ENCODE assay signal across 29 cellular contexts in the genomic region with DNA sequence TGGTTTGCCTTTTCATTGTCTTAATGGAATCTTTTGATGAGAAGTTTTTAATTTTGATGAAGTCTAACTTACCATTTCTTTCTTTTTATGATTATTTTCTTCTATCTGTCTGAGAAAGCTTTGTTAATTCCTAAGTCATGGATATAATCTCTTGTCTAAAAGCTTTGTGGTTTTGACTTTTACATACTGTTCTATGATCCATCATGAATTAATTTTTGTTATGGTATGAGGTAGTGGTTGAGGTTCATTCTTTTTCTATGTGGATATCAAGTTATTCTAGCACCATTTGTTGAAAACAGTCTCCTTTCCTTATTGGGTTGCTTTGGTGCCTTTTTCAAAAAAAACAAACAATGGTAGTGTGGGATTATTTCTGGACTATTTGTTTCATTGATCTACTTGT. TPM values are rescaled to one million over a fixed set of nuclear protein-coding genes. Genes with fewer than 3 reads are reported as not detected.
DNase-seq lines count a peak whose midpoint lies in the region; ATAC-seq and TF ChIP-seq lines count a peak whose summit lies in the region.
"Had no signal": no experiment of that assay in that cellular context is flagged by ENCODE, and none has a peak within 500 bp of the region (broad histone marks: within the 10 kb centered on the region; RNA-seq: fewer than 3 reads in every experiment).

No MANE protein-coding gene starts in this region.

- H3K4me2 ChIP-seq in GM23248 (ENCODE audit: unreplicated experiment), result peak overlapping the region; percentile 32

- H3K79me2 ChIP-seq in GM23248 (ENCODE audit: insufficient read depth), result peaks cover 8% of the 10 kb centered on the region; the same call in 1 of the 2 replicates
- H3K79me2 ChIP-seq: parathyroid adenoma had no signal

- ATAC-seq in GM18502 (IDR thresholded peaks at IDR 0.05; ENCODE audit: poor library complexity, unreplicated experiment), result no peak
- ATAC-seq: activated T-cell treated with anti-CD3 and anti-CD28 coated beads, Interleukin-2, amount 50 U/mL, for 72 hours; effector memory CD8-positive, alpha-beta T cell; right cardiac atrium; stimulated activated effector memory CD8-positive, alpha-beta T cell treated with anti-CD3 and anti-CD28 coated beads, Interleukin-12 subunit alpha, Interleukin-12 subunit beta, amount 100 ng/mL, for 72 hours had no signal

- H3K4me1 Mint-ChIP-seq in CD8-positive, alpha-beta memory T cell, result no peaks in the 10 kb centered on the region
- no peaks in the 10 kb centered on the region for H3K4me1 Mint-ChIP-seq in mesothelial cell of epicardium
- H3K4me1 Mint-ChIP-seq: stimulated activated effector memory CD8-positive, alpha-beta T cell treated with anti-CD3 and anti-CD28 coated beads, Interleukin-12 subunit alpha, Interleukin-12 subunit beta, amount 100 ng/mL, for 72 hours had no signal

- H2AFZ ChIP-seq in GM23248, result no peak overlapping the region
- H2AFZ ChIP-seq: parathyroid adenoma had no signal

- POLR2A ChIA-PET in CD8-positive, alpha-beta memory T cell (lab: Charles Lee), result no interaction called here

- peaks cover 7% of the 10 kb centered on the region; the same call in 1 of the 2 replicates for H3K4me1 ChIP-seq in GM23248 (ENCODE audit: insufficient read depth)
- no peaks in the 10 kb centered on the region for H3K4me1 ChIP-seq in CD8-positive, alpha-beta memory T cell (ENCODE audit: insufficient read depth, low read length)
- H3K4me1 ChIP-seq: colonic mucosa, parathyroid adenoma, SJCRH30 had no signal

- H3K36me3 Mint-ChIP-seq in CD8-positive, alpha-beta memory T cell, result peaks cover 0 to 3% (median 0%) of the 10 kb centered on the region in 3 donors
- peaks cover 9% of the 10 kb centered on the region for H3K36me3 Mint-ChIP-seq in mesothelial cell of epicardium
- H3K36me3 Mint-ChIP-seq: CD4-positive, alpha-beta memory T cell; stimulated activated effector memory CD8-positive, alpha-beta T cell treated with anti-CD3 and anti-CD28 coated beads, Interleukin-12 subunit alpha, Interleukin-12 subunit beta, amount 100 ng/mL, for 72 hours had no signal

- no peak for TF ChIP-seq CTCF in fibroblast of villous mesenchyme (IDR thresholded peaks at IDR 0.05; ENCODE audit: insufficient read depth, low read depth, low read length)
- no peak for TF ChIP-seq CTCF in mesothelial cell of epicardium (IDR thresholded peaks at IDR 0.05; ENCODE audit: unreplicated experiment)

- no peaks in the 10 kb centered on the region for H3K9me3 ChIP-seq in GM23248 (ENCODE audit: low read depth)
- H3K9me3 ChIP-seq in CD8-positive, alpha-beta memory T cell (ENCODE audit: low read length), result no peaks in the 10 kb centered on the region
- H3K9me3 ChIP-seq: colonic mucosa, SJCRH30 had no signal

- no peaks in the 10 kb centered on the region for H3F3A ChIP-seq in GM23248 (ENCODE audit: insufficient read depth)

- no peak overlapping the region for H3K4me3 ChIP-seq in GM23248
- H3K4me3 ChIP-seq in fibroblast of villous mesenchyme (ENCODE audit: low read depth, low read length), result no peak overlapping the region
- no peak overlapping the region for H3K4me3 ChIP-seq in CD8-positive, alpha-beta memory T cell (ENCODE audit: low read length)
- H3K4me3 ChIP-seq: colonic mucosa, SJCRH30 had no signal

- H4K20me1 ChIP-seq in GM23248 (ENCODE audit: insufficient read depth), result no peaks in the 10 kb centered on the region

- H3K27me3 Mint-ChIP-seq in CD8-positive, alpha-beta memory T cell, result no peaks in the 10 kb centered on the region
- H3K27me3 Mint-ChIP-seq in mesothelial cell of epicardium (ENCODE audit: low read depth), result no peaks in the 10 kb centered on the region
- H3K27me3 Mint-ChIP-seq: CD4-positive, alpha-beta memory T cell; effector memory CD8-positive, alpha-beta T cell; type B pancreatic cell had no signal

- H3K36me3 ChIP-seq in GM23248 (ENCODE audit: low read depth), result no peaks in the 10 kb centered on the region
- no peaks in the 10 kb centered on the region for H3K36me3 ChIP-seq in CD8-positive, alpha-beta memory T cell (ENCODE audit: insufficient read depth, low read length)
- H3K36me3 ChIP-seq: colonic mucosa had no signal

- H3K27me3 ChIP-seq in GM23248 (replicated peaks; ENCODE audit: insufficient read depth), result no peaks in the 10 kb centered on the region
- H3K27me3 ChIP-seq in CD8-positive, alpha-beta memory T cell (ENCODE audit: insufficient read depth, low read length, poor library complexity, severe bottlenecking), result no peaks in the 10 kb centered on the region
- H3K27me3 ChIP-seq: colonic mucosa, SJCRH30 had no signal

- H3K9me3 Mint-ChIP-seq in CD8-positive, alpha-beta memory T cell, result no peaks in the 10 kb centered on the region
- peaks cover 4% of the 10 kb centered on the region for H3K9me3 Mint-ChIP-seq in mesothelial cell of epicardium
- H3K9me3 Mint-ChIP-seq: activated T-cell treated with anti-CD3 and anti-CD28 coated beads, Interleukin-2, amount 50 U/mL, for 72 hours; CD4-positive, alpha-beta memory T cell; effector memory CD8-positive, alpha-beta T cell; nephron; stimulated activated effector memory CD8-positive, alpha-beta T cell treated with anti-CD3 and anti-CD28 coated beads, Interleukin-12 subunit alpha, Interleukin-12 subunit beta, amount 100 ng/mL, for 72 hours; type B pancreatic cell had no signal

- in situ Hi-C loops in GM23248 (cut with MboI), result no loop called here

- no peaks in the 10 kb centered on the region for H3K9me2 ChIP-seq in GM23248 (ENCODE audit: insufficient read depth)

- no peak overlapping the region for H3K27ac ChIP-seq in GM23248
- H3K27ac ChIP-seq in CD8-positive, alpha-beta memory T cell (ENCODE audit: low read depth, low read length), result no peak overlapping the region
- H3K27ac ChIP-seq: colonic mucosa, parathyroid adenoma, SJCRH30 had no signal

- peak; percentile 43 for DNase-seq in GM23248
- DNase-seq in astrocyte of the hippocampus (ENCODE audit: low read depth, low spot score), result peak; percentile 29
- DNase-seq in fibroblast of villous mesenchyme (ENCODE audit: low read depth), result peak; percentile 11
- DNase-seq in CD8-positive, alpha-beta memory T cell, result no peak
- no peak for DNase-seq in mesenteric fat pad (ENCODE audit: low spot score)
- no peak for DNase-seq in mesothelial cell of epicardium (ENCODE audit: low spot score in 2 of 2, unreplicated experiment in 2 of 2)
- DNase-seq: activated CD4-positive, alpha-beta T cell treated with anti-CD3 and anti-CD28 coated beads, Interleukin-2, amount 50 U/mL, for 4 hours; activated naive CD4-positive, alpha-beta T cell; activated T-cell treated with anti-CD3 and anti-CD28 coated beads, Interleukin-2, amount 50 U/mL, for 72 hours; CD4-positive, alpha-beta memory T cell; colonic mucosa; effector memory CD8-positive, alpha-beta T cell; islet precursor cell; KG1; NCI-H1417 treated with DMSO at 0.1 percent for 48 hours; NCI-H2107; NCI-H446; NCI-H774; right cardiac atrium; SJCRH30; stimulated activated CD4-positive, alpha-beta T cell treated with anti-CD3 and anti-CD28 coated beads, Interleukin-12 subunit alpha, Interleukin-12 subunit beta, amount 100 ng/mL, for 4 hours; stimulated activated CD4-positive, alpha-beta T cell treated with anti-CD3 and anti-CD28 coated beads, Interleukin-4, amount 100 ng/mL, for 24 hours; substantia nigra; T-helper 1 cell had no signal

- CTCF ChIA-PET in CD8-positive, alpha-beta memory T cell (lab: Charles Lee), result no interaction called here

- H3K4me3 Mint-ChIP-seq in CD8-positive, alpha-beta memory T cell, result no peak overlapping the region
- no peak overlapping the region for H3K4me3 Mint-ChIP-seq in mesothelial cell of epicardium
- H3K4me3 Mint-ChIP-seq: activated T-cell treated with anti-CD3 and anti-CD28 coated beads, Interleukin-2, amount 50 U/mL, for 72 hours; CD4-positive, alpha-beta memory T cell; effector memory CD8-positive, alpha-beta T cell; nephron; stimulated activated effector memory CD8-positive, alpha-beta T cell treated with anti-CD3 and anti-CD28 coated beads, Interleukin-12 subunit alpha, Interleukin-12 subunit beta, amount 100 ng/mL, for 72 hours; type B pancreatic cell had no signal

- no peak overlapping the region for H3K27ac Mint-ChIP-seq in CD8-positive, alpha-beta memory T cell
- H3K27ac Mint-ChIP-seq in mesothelial cell of epicardium, result no peak overlapping the region
- H3K27ac Mint-ChIP-seq: activated T-cell treated with anti-CD3 and anti-CD28 coated beads, Interleukin-2, amount 50 U/mL, for 72 hours; CD4-positive, alpha-beta memory T cell; effector memory CD8-positive, alpha-beta T cell; nephron; stimulated activated effector memory CD8-positive, alpha-beta T cell treated with anti-CD3 and anti-CD28 coated beads, Interleukin-12 subunit alpha, Interleukin-12 subunit beta, amount 100 ng/mL, for 72 hours; type B pancreatic cell had no signal

- no peak overlapping the region for H3K9ac ChIP-seq in GM23248
- H3K9ac ChIP-seq: parathyroid adenoma had no signal

RNA-seq across cellular contexts. Expression of a gene that starts 20.4 kb away (rescaled TPM):
- 2.9 and 9.9 TPM in 2 replicates for total RNA-seq in GM23248 (2014; rRNA removed; shearing (Covaris generic))
- 4.4 and 4.5 TPM in 2 replicates for polyA plus RNA-seq in GM23248 (2016; fragmentation: Nextera tagmentation; extraction: Ambion mirVana)
- 16.1 and 16.4 TPM in 2 replicates for total RNA-seq in fibroblast of villous mesenchyme
- 1 to 10 TPM; 2.3 to 2.8 TPM for total RNA-seq in CD8-positive, alpha-beta memory T cell
- 0.82 TPM for polyA plus RNA-seq in CD8-positive, alpha-beta memory T cell
- 10.6 TPM for total RNA-seq in mesenteric fat pad
- total RNA-seq in mesothelial cell of epicardium, result 22.0 to 26.6 TPM (median 24.1 TPM) in 3 replicates

RNA-seq across cellular contexts. Expression of a gene that starts 36.6 kb away (rescaled TPM):
- 122 and 130 TPM in 2 replicates for total RNA-seq in GM23248 (2014; rRNA removed; shearing (Covaris generic))
- 282 and 288 TPM in 2 replicates for polyA plus RNA-seq in GM23248 (2016; fragmentation: Nextera tagmentation; extraction: Ambion mirVana)
- 120 and 140 TPM in 2 replicates for total RNA-seq in fibroblast of villous mesenchyme
- 100 to 1,000 TPM; 222 to 227 TPM for total RNA-seq in CD8-positive, alpha-beta memory T cell
- 200 TPM for polyA plus RNA-seq in CD8-positive, alpha-beta memory T cell
- 82.7 TPM for total RNA-seq in mesenteric fat pad
- 81.4 to 87.2 TPM (median 83.4 TPM) in 3 replicates for total RNA-seq in mesothelial cell of epicardium

Comparison
In these comparisons a context has a peak if more than half of its experiments do, and no peak if none do; other contexts are left out.
1. DNase-seq: peak in GM23248 (single experiment), astrocyte of the hippocampus (single experiment) and fibroblast of villous mesenchyme (single experiment); none in CD8-positive, alpha-beta memory T cell (0 of 5), mesenteric fat pad (single experiment) and mesothelial cell of epicardium (0 of 2).